1 cellular context compared by ENCODE assay signal in the genomic region with DNA sequence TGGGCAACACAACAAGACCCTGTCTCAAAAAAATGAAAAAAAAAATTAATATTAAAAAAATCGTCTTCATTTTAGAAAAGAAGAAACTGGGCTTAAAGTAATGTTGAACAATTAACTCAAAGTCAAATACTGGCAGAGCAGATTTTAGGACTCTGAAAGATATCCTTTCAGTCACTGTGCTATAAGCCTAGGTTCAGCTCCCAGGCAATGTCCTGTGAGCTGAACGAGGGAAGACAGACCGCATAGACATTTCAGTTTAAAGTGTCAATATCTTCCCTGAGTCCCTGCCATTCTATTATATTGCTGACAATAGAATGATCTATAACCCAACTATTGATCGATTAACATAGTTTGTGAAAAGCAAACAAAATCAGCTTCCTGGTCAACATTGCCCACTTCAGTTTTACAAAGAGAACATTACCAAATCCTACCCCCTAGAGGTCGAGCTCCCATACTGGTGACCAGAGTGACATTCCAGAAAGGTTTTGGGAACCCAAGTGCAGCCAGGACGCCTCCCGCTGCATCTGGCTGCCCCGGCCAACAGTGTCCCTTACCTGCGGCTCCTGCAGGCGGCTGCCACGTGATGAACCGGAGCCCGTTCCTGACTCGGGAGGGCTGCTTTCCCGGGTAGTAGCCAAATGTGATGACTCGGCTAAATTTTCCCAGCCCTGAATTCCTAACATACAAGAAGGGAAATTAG.
TF ChIP-seq lines count a peak whose summit lies in the region.

No MANE protein-coding gene starts in this region.

TF ChIP-seq in WTC11, 78 proteins besides CTCF, POLR2A, EP300 and RAD21 (continued from another document and continues in another):
- TF ChIP-seq ZNF281 (CRISPR knock-in tag; IDR thresholded peaks at IDR 0.05) (no peak), ZNF317 (CRISPR knock-in tag; IDR thresholded peaks at IDR 0.05; ENCODE audit: borderline replicate concordance, low read depth) (no peak), ZNF416 (CRISPR knock-in tag; IDR thresholded peaks at IDR 0.05) (no peak), TP53 (CRISPR knock-in tag; IDR thresholded peaks at IDR 0.05) (no peak), ZNF423 (CRISPR knock-in tag; IDR thresholded peaks at IDR 0.05) (no peak), NFATC4 (CRISPR knock-in tag; IDR thresholded peaks at IDR 0.05) (no peak), NFYB (CRISPR knock-in tag; conservative IDR thresholded peaks at IDR 0.05; ENCODE audit: low read depth) (no peak), ZNF263 (CRISPR knock-in tag; IDR thresholded peaks at IDR 0.05; ENCODE audit: low read depth) (no peak), OVOL2 (CRISPR knock-in tag; IDR thresholded peaks at IDR 0.05; ENCODE audit: borderline replicate concordance) (no peak), NR2C2 (CRISPR knock-in tag; IDR thresholded peaks at IDR 0.05) (no peak), IRF1 (CRISPR knock-in tag; IDR thresholded peaks at IDR 0.05) (no peak), TCF7 (CRISPR knock-in tag; IDR thresholded peaks at IDR 0.05; ENCODE audit: low read depth) (no peak), ZNF671 (CRISPR knock-in tag; IDR thresholded peaks at IDR 0.05) (no peak), IRF2 (CRISPR knock-in tag; IDR thresholded peaks at IDR 0.05; ENCODE audit: borderline replicate concordance, low read depth) (no peak), NFE2L1 (CRISPR knock-in tag; IDR thresholded peaks at IDR 0.05) (no peak), TEAD1 (CRISPR knock-in tag; IDR thresholded peaks at IDR 0.05) (0 out of 2 replicates have a peak, but pooled peaks have one; percentile 21), FOXP1 (CRISPR knock-in tag; IDR thresholded peaks at IDR 0.05; ENCODE audit: borderline replicate concordance) (no peak), FOXK1 (CRISPR knock-in tag; IDR thresholded peaks at IDR 0.05) (no peak), HMGA2 (CRISPR knock-in tag; IDR thresholded peaks at IDR 0.05) (no peak), EMX1 (CRISPR knock-in tag; IDR thresholded peaks at IDR 0.05) (no peak), USF1 (CRISPR knock-in tag; IDR thresholded peaks at IDR 0.05) (peak; percentile 86), E2F4 (CRISPR knock-in tag; IDR thresholded peaks at IDR 0.05; ENCODE audit: borderline replicate concordance, low read depth) (no peak), CREB1 (CRISPR knock-in tag; IDR thresholded peaks at IDR 0.05) (no peak), STAT6 (CRISPR knock-in tag; conservative IDR thresholded peaks at IDR 0.05; ENCODE audit: low read depth) (no peak), KAT7 (CRISPR knock-in tag; IDR thresholded peaks at IDR 0.05; ENCODE audit: borderline replicate concordance) (no peak)
- TF ChIP-seq, protein P1, sequence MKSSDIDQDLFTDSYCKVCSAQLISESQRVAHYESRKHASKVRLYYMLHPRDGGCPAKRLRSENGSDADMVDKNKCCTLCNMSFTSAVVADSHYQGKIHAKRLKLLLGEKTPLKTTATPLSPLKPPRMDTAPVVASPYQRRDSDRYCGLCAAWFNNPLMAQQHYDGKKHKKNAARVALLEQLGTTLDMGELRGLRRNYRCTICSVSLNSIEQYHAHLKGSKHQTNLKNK (CRISPR knock-in tag; IDR thresholded peaks at IDR 0.05): no peak
- TF ChIP-seq, protein P2, sequence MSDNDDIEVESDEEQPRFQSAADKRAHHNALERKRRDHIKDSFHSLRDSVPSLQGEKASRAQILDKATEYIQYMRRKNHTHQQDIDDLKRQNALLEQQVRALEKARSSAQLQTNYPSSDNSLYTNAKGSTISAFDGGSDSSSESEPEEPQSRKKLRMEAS (CRISPR knock-in tag; IDR thresholded peaks at IDR 0.05): peak; percentile 70
- TF ChIP-seq, protein P3, sequence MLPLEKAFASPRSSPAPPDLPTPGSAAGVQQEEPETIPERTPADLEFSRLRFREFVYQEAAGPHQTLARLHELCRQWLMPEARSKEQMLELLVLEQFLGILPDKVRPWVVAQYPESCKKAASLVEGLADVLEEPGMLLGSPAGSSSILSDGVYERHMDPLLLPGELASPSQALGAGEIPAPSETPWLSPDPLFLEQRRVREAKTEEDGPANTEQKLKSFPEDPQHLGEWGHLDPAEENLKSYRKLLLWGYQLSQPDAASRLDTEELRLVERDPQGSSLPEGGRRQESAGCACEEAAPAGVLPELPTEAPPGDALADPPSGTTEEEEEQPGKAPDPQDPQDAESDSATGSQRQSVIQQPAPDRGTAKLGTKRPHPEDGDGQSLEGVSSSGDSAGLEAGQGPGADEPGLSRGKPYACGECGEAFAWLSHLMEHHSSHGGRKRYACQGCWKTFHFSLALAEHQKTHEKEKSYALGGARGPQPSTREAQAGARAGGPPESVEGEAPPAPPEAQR (CRISPR knock-in tag; IDR thresholded peaks at IDR 0.05): no peak
- TF ChIP-seq, protein P4, sequence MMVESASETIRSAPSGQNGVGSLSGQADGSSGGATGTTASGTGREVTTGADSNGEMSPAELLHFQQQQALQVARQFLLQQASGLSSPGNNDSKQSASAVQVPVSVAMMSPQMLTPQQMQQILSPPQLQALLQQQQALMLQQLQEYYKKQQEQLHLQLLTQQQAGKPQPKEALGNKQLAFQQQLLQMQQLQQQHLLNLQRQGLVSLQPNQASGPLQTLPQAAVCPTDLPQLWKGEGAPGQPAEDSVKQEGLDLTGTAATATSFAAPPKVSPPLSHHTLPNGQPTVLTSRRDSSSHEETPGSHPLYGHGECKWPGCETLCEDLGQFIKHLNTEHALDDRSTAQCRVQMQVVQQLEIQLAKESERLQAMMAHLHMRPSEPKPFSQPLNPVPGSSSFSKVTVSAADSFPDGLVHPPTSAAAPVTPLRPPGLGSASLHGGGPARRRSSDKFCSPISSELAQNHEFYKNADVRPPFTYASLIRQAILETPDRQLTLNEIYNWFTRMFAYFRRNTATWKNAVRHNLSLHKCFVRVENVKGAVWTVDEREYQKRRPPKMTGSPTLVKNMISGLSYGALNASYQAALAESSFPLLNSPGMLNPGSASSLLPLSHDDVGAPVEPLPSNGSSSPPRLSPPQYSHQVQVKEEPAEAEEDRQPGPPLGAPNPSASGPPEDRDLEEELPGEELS (CRISPR knock-in tag; IDR thresholded peaks at IDR 0.05): no peak
- TF ChIP-seq, protein P5, sequence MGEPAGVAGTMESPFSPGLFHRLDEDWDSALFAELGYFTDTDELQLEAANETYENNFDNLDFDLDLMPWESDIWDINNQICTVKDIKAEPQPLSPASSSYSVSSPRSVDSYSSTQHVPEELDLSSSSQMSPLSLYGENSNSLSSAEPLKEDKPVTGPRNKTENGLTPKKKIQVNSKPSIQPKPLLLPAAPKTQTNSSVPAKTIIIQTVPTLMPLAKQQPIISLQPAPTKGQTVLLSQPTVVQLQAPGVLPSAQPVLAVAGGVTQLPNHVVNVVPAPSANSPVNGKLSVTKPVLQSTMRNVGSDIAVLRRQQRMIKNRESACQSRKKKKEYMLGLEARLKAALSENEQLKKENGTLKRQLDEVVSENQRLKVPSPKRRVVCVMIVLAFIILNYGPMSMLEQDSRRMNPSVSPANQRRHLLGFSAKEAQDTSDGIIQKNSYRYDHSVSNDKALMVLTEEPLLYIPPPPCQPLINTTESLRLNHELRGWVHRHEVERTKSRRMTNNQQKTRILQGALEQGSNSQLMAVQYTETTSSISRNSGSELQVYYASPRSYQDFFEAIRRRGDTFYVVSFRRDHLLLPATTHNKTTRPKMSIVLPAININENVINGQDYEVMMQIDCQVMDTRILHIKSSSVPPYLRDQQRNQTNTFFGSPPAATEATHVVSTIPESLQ (CRISPR knock-in tag; IDR thresholded peaks at IDR 0.05): no peak
- TF ChIP-seq, protein P6, sequence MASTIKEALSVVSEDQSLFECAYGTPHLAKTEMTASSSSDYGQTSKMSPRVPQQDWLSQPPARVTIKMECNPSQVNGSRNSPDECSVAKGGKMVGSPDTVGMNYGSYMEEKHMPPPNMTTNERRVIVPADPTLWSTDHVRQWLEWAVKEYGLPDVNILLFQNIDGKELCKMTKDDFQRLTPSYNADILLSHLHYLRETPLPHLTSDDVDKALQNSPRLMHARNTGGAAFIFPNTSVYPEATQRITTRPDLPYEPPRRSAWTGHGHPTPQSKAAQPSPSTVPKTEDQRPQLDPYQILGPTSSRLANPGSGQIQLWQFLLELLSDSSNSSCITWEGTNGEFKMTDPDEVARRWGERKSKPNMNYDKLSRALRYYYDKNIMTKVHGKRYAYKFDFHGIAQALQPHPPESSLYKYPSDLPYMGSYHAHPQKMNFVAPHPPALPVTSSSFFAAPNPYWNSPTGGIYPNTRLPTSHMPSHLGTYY (CRISPR knock-in tag; IDR thresholded peaks at IDR 0.05): no peak
- TF ChIP-seq, protein P7, sequence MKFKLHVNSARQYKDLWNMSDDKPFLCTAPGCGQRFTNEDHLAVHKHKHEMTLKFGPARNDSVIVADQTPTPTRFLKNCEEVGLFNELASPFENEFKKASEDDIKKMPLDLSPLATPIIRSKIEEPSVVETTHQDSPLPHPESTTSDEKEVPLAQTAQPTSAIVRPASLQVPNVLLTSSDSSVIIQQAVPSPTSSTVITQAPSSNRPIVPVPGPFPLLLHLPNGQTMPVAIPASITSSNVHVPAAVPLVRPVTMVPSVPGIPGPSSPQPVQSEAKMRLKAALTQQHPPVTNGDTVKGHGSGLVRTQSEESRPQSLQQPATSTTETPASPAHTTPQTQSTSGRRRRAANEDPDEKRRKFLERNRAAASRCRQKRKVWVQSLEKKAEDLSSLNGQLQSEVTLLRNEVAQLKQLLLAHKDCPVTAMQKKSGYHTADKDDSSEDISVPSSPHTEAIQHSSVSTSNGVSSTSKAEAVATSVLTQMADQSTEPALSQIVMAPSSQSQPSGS (CRISPR knock-in tag; IDR thresholded peaks at IDR 0.05; ENCODE audit: borderline replicate concordance, low read depth): no peak
- TF ChIP-seq, protein P8, sequence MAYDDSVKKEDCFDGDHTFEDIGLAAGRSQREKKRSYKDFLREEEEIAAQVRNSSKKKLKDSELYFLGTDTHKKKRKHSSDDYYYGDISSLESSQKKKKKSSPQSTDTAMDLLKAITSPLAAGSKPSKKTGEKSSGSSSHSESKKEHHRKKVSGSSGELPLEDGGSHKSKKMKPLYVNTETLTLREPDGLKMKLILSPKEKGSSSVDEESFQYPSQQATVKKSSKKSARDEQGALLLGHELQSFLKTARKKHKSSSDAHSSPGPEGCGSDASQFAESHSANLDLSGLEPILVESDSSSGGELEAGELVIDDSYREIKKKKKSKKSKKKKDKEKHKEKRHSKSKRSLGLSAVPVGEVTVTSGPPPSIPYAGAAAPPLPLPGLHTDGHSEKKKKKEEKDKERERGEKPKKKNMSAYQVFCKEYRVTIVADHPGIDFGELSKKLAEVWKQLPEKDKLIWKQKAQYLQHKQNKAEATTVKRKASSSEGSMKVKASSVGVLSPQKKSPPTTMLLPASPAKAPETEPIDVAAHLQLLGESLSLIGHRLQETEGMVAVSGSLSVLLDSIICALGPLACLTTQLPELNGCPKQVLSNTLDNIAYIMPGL (CRISPR knock-in tag; IDR thresholded peaks at IDR 0.05): peak; percentile 25; the same call in 1 of the 2 replicates
